Comparison of ENCODE assay signal across 1 cellular context in genomic region chr4:2962099-2962455, GRCh38.
TF ChIP-seq lines count a peak whose summit lies in the region.

No MANE protein-coding gene starts in this region.

TF ChIP-seq in HCT116, 20 proteins besides CTCF, POLR2A, EP300 and RAD21 (continued from another document):
- TF ChIP-seq REST (IDR thresholded peaks at IDR 0.05; ENCODE audit: low read depth) (no peak), SRF (IDR thresholded peaks at IDR 0.05; ENCODE audit: low read depth) (no peak), ATF3 (IDR thresholded peaks at IDR 0.05) (no peak), SP1 (IDR thresholded peaks at IDR 0.05; ENCODE audit: low read depth) (no peak), FOSL1 (IDR thresholded peaks at IDR 0.05; ENCODE audit: low read depth) (no peak), CEBPB (IDR thresholded peaks at IDR 0.05; ENCODE audit: low read depth) (no peak), YY1 (IDR thresholded peaks at IDR 0.05; ENCODE audit: extremely low read depth, insufficient replicate concordance, low read depth, low read length) (no peak), ZNF274 (IDR thresholded peaks at IDR 0.05; ENCODE audit: low read depth, low read length) (no peak), JUND (IDR thresholded peaks at IDR 0.05) (no peak)
